ENCODE assay signal across 8 cellular contexts in the genomic region with DNA sequence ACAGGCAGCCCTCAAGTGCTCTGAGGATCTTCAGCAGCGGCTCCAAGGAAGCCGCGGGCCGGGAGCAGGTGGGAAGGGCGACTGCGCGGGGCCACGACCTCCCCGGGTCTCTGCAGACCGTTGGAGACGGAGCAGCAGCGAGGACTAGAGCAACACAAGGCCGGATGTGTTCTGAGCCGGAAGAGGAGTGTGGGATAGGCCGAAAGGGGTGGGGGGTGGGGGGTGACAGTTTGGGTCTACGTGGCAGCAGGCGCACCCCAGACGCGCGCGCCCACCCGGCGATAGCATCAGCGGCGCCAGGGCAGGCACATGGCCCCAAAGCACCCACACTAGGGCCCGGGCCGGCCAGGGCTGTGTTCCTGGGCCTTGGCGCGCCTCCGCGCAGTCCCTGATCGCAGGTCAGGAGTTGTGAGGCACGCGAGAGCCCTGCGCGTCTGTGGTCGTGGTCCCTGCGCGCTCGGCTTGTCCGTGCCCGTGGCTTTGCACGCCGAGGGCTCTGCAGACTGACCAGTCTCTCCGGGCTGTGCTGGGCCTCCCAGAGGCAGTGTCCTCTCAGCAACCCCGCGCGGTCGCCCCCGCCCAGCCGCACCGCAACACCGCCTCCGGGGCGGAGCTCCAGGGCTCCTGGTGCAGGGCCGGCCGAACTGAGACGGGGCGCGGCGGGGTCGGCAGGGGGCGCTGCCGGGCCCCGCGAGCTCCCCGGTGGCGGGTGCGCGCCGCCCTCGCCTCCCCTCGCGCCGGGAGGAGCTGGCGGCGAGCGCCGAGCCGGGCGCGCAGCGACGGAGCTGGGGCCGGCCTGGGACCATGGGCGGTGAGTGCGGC. TPM values are rescaled to one million over a fixed set of nuclear protein-coding genes. Genes with fewer than 3 reads are reported as not detected.
DNase-seq lines count a peak whose midpoint lies in the region; ATAC-seq and TF ChIP-seq lines count a peak whose summit lies in the region.

TSS of gene PXYLP1 (plus strand) at position 725 of the 822 bp plus-strand sequence. CDS start 28,351 bp downstream, outside the sequence.

- peak within 1 kb of the TSS; percentile 91 for H3K4me3 Mint-ChIP-seq in activated naive CD8-positive, alpha-beta T cell
- H3K4me3 Mint-ChIP-seq in type B pancreatic cell: peak within 1 kb of the TSS; percentile 91

- 0 out of 2 replicates have a peak, but pooled peaks have one; percentile 18 for TF ChIP-seq RAD21 in HCT116 (IDR thresholded peaks at IDR 0.05; ENCODE audit: low read depth)

- ATAC-seq in HCT116: peak; percentile 95
- ATAC-seq in Right ventricle myocardium superior (ENCODE audit: poor library complexity): peak; percentile 97

- peak; percentile 49 for TF ChIP-seq POLR2A in HCT116 (IDR thresholded peaks at IDR 0.05; ENCODE audit: borderline replicate concordance, extremely low read depth, insufficient read depth, insufficient read length)

- H3K9me3 ChIP-seq in HCT116 (ENCODE audit: control insufficient read depth in 1 of 2, insufficient read depth in 1 of 2, low read depth in 1 of 2, low read length in 2 of 2) (no peaks in the 10 kb centered on the region), MM.1S (replicated peaks; ENCODE audit: insufficient read depth, low read length) (no peaks in the 10 kb centered on the region)

- peaks cover 7 to 14% of the 10 kb centered on the region in 2 experiments; a peak in 3 of 4 replicates for H3K4me1 ChIP-seq in HCT116 (ENCODE audit: control insufficient read depth in 1 of 2, insufficient read depth in 2 of 2, low read length in 2 of 2)
- peaks cover 21% of the 10 kb centered on the region for H3K4me1 ChIP-seq in MM.1S (ENCODE audit: low read length)

- H3K36me3 ChIP-seq in HCT116 (ENCODE audit: control insufficient read depth in 1 of 2, insufficient read depth in 2 of 2, low read length in 2 of 2) (no peaks in the 10 kb centered on the region), MM.1S (replicated peaks; ENCODE audit: insufficient read depth, low read length) (no peaks in the 10 kb centered on the region)

- H3K9me3 Mint-ChIP-seq in activated naive CD8-positive, alpha-beta T cell (ENCODE audit: low read depth): no peaks in the 10 kb centered on the region
- no peaks in the 10 kb centered on the region for H3K9me3 Mint-ChIP-seq in type B pancreatic cell

- intact Hi-C loops in HCT116 (cut with micrococcal nuclease): no loop called here
- intact Hi-C loops in Right ventricle myocardium superior (cut with DNase I): loop anchor here (5.0 to 10.0 kb wide), 2 partner anchors 46 to 223 kb away; no protein-coding TSS in a partner anchor

- H4K20me1 ChIP-seq in HCT116 (ENCODE audit: insufficient read depth): no peaks in the 10 kb centered on the region
- H4K20me1 ChIP-seq in MM.1S (ENCODE audit: insufficient read depth, low read length): no peaks in the 10 kb centered on the region

- H3K27me3 ChIP-seq in HCT116 (ENCODE audit: insufficient read depth, low read length) (no peaks in the 10 kb centered on the region), MM.1S (replicated peaks; ENCODE audit: insufficient read depth, low read length) (no peaks in the 10 kb centered on the region)

- peak within 1 kb of the TSS; percentile 82 for H3K4me2 ChIP-seq in HCT116 (ENCODE audit: low read length)
- H3K4me2 ChIP-seq in MM.1S (ENCODE audit: low read depth, low read length): peak within 1 kb of the TSS; percentile 87

- H3K4me3 ChIP-seq in HCT116 (replicated peaks in 1 of 2; ENCODE audit: low read depth in 1 of 2, low read length in 2 of 2) (peak within 1 kb of the TSS; percentile 67 to 69), MM.1S (ENCODE audit: low read length) (peak within 1 kb of the TSS; percentile 78)

- no TSS peak for BruUV-seq in HCT116 (replicated peaks; lab: Mats Ljungman, UMichigan)

- POLR2A ChIA-PET in GM10248 (lab: Yijun Ruan, JAX): no interaction called here
- POLR2A ChIA-PET in HCT116 (lab: Charles Lee): interaction anchor here (1.0 kb wide), 1 partner anchor 14 kb away, joined by 4 read pairs; no protein-coding TSS in a partner anchor

- TF ChIP-seq CTCF in GM10248 (IDR thresholded peaks at IDR 0.05; ENCODE audit: control extremely low read depth, extremely low read depth, low read depth, missing control alignments) (peak; percentile 84), HCT116 (IDR thresholded peaks at IDR 0.05 in 2 of 3, conservative IDR thresholded peaks at IDR 0.05 in 1 of 3; ENCODE audit: borderline replicate concordance in 1 of 3, insufficient read depth in 1 of 3, low read depth in 2 of 3, low read length in 2 of 3) (peak; percentile 34 to 51 (median 36); a peak in 5 of 6 replicates), MM.1S (IDR thresholded peaks at IDR 0.05; ENCODE audit: low read length) (peak; percentile 37), type B pancreatic cell (conservative IDR thresholded peaks at IDR 0.05) (peak; percentile 89)

- peak within 1 kb of the TSS; percentile 96 for H3K27ac Mint-ChIP-seq in activated naive CD8-positive, alpha-beta T cell
- peak within 1 kb of the TSS; percentile 84 for H3K27ac Mint-ChIP-seq in type B pancreatic cell

- H3K27me3 Mint-ChIP-seq in activated naive CD8-positive, alpha-beta T cell: no peaks in the 10 kb centered on the region
- H3K27me3 Mint-ChIP-seq in type B pancreatic cell: peaks cover 13% of the 10 kb centered on the region

- peak; percentile 96 for DNase-seq in GM10248 (ENCODE audit: extremely low spot score)
- DNase-seq in HCT116 (ENCODE audit: low read depth, low spot score): peak; percentile 36
- DNase-seq in MM.1S: peak; percentile 90
- DNase-seq in SKM-1 (lab: John Stamatoyannopoulos, UW; ENCODE audit: unreplicated experiment): peak; percentile 63
- peak; percentile 97 for DNase-seq in Right ventricle myocardium superior
- peak; percentile 81 for DNase-seq in pons (ENCODE audit: low spot score)
- peak; percentile 96 for DNase-seq in type B pancreatic cell (ENCODE audit: extremely low spot score, unreplicated experiment)

- no peaks in the 10 kb centered on the region for H3K9me2 ChIP-seq in HCT116 (ENCODE audit: insufficient read depth)
- no peaks in the 10 kb centered on the region for H3K9me2 ChIP-seq in MM.1S (replicated peaks; ENCODE audit: insufficient read depth, low read length)

- CTCF ChIA-PET in GM10248 (lab: Yijun Ruan, JAX) (interaction anchor here (0.7 to 6.9 kb wide), 45 partner anchors 9 to 341 kb away, joined by 3 to 57 read pairs (median 5); partner anchors contain the start of gene SLC25A36), HCT116 (lab: Charles Lee) (interaction anchor here (0.6 to 2.3 kb wide), 18 partner anchors 9 to 252 kb away, joined by 3 to 26 read pairs (median 4); no protein-coding TSS in a partner anchor)

- H3K79me2 ChIP-seq in HCT116 (ENCODE audit: insufficient read depth, low read length) (peaks cover 5% of the 10 kb centered on the region; the same call in 1 of the 2 replicates), MM.1S (ENCODE audit: low read length) (no peaks in the 10 kb centered on the region)

- no peak within 1 kb of the TSS for H2AFZ ChIP-seq in HCT116 (ENCODE audit: low read depth, low read length, poor library complexity, severe bottlenecking)
- H2AFZ ChIP-seq in MM.1S (ENCODE audit: low read length): peak within 1 kb of the TSS; percentile 88

- no peaks in the 10 kb centered on the region for H3F3A ChIP-seq in MM.1S (ENCODE audit: insufficient read depth, low read length)

- peaks cover 51% of the 10 kb centered on the region for H3K4me1 Mint-ChIP-seq in activated naive CD8-positive, alpha-beta T cell (ENCODE audit: low read depth)
- H3K4me1 Mint-ChIP-seq in type B pancreatic cell (ENCODE audit: unreplicated experiment): peaks cover 44% of the 10 kb centered on the region

- peak within 1 kb of the TSS; percentile 68 for H3K9ac ChIP-seq in HCT116 (ENCODE audit: low read length)
- peak within 1 kb of the TSS; percentile 66 for H3K9ac ChIP-seq in MM.1S (ENCODE audit: low read length)

- RAD21 ChIA-PET in HCT116 (lab: Charles Lee; ENCODE audit: low non-redundant PET in 1 of 2, low total read pairs in 2 of 2, uncharacterized antibody in 2 of 2, unreplicated experiment in 2 of 2): interaction anchor here in 1 of 2 experiments (1.0 kb wide), 1 partner anchor 50 kb away, joined by 3 read pairs; no protein-coding TSS in a partner anchor

- H3K27ac ChIP-seq in HCT116 (ENCODE audit: low read depth, low read length) (peak within 1 kb of the TSS; percentile 55; the same call in 1 of the 2 replicates), MM.1S (ENCODE audit: low read length) (no peak within 1 kb of the TSS; the same call in 1 of the 2 replicates)

- H3K36me3 Mint-ChIP-seq in activated naive CD8-positive, alpha-beta T cell: peaks cover under 1% of the 10 kb centered on the region
- H3K36me3 Mint-ChIP-seq in type B pancreatic cell: peaks cover 14% of the 10 kb centered on the region

TF ChIP-seq in HCT116, 20 proteins besides CTCF, POLR2A, EP300 and RAD21:
- TF ChIP-seq YY1 (IDR thresholded peaks at IDR 0.05; ENCODE audit: extremely low read depth, insufficient replicate concordance, low read depth, low read length) (peak; percentile 27), EGR1 (IDR thresholded peaks at IDR 0.05; ENCODE audit: low read depth) (peak; percentile 73), SRF (IDR thresholded peaks at IDR 0.05; ENCODE audit: low read depth) (no peak), ZFX (IDR thresholded peaks at IDR 0.05) (0 out of 2 replicates have a peak, but pooled peaks have one; percentile 36), CEBPB (IDR thresholded peaks at IDR 0.05; ENCODE audit: low read depth) (no peak), POLR2AphosphoS5 (IDR thresholded peaks at IDR 0.05; ENCODE audit: low read depth, low read length) (peak; percentile 74), SP1 (IDR thresholded peaks at IDR 0.05; ENCODE audit: low read depth) (0 out of 2 replicates have a peak, but pooled peaks have one; percentile 16), SIN3A (IDR thresholded peaks at IDR 0.05; ENCODE audit: low read depth) (0 out of 2 replicates have a peak, but pooled peaks have one; percentile 42)
- TF ChIP-seq, protein P1, sequence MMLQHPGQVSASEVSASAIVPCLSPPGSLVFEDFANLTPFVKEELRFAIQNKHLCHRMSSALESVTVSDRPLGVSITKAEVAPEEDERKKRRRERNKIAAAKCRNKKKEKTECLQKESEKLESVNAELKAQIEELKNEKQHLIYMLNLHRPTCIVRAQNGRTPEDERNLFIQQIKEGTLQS (IDR thresholded peaks at IDR 0.05): no peak
- TF ChIP-seq, protein P2, sequence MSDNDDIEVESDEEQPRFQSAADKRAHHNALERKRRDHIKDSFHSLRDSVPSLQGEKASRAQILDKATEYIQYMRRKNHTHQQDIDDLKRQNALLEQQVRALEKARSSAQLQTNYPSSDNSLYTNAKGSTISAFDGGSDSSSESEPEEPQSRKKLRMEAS (IDR thresholded peaks at IDR 0.05): peak; percentile 32; the same call in 1 of the 2 replicates

RNA-seq across cellular contexts. Expression of gene PXYLP1, which starts in this region (rescaled TPM):
- 15.3 TPM for total RNA-seq in HCT116 (2021; ENCODE audit: unreplicated experiment)
- polyA plus RNA-seq in HCT116 (2012): 5.9 and 8.3 TPM in 2 replicates
- 10.8 TPM for total RNA-seq in Right ventricle myocardium superior
- total RNA-seq in type B pancreatic cell (ENCODE audit: low replicate concordance): 22.2 and 26.1 TPM in 2 replicates

Comparison
In these comparisons a context has a peak if more than half of its experiments do, and no peak if none do; other contexts are left out.
1. DNase-seq: peak in every context shown above with its lines; median percentile 97 in Right ventricle myocardium superior; 96 in GM10248; 96 in type B pancreatic cell; 90 in MM.1S; 81 in pons; 63 in SKM-1; 36 in HCT116.
2. CTCF ChIP-seq: peak in every context shown above with its lines; median percentile 89 in type B pancreatic cell; 84 in GM10248; 37 in MM.1S; 36 in HCT116.